In the genomic region with DNA sequence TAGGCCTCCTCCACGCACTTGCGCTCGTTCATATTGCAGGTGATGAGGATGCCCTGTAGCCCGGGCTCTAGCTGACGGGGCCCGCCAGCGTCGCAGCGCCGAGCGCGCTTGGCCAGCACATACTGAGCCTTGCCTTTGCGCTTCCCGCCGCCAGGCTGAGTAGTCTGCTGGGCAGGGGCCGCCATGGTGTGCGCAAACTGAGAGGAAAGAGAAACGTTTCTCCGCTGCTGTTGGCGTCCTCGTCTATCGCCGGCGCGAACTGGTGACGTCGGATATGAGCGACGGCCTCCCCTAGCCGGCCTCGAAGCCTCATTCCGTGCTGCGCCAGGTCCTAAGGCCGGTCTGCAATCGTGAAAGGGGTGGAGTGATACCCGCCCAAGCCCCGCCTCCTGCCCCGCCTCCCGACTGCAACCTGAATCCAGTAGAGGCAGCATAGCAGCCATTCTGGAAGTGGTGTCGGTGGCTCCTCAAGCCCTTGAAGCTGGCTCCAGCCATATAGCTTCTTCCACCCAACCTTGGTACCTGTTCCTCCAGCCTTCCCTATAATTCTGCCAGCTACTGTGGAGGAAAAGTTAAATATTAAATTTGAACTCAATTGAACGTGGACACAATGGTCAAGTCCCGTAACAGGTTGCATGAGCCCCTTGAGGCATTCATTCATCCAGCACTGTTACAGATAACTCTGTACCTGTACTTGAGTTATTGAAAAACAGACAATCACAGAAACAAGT, we compare ENCODE assay signal across 1 cellular context.
A peak's percentile ranks its signal among the peaks of the same experiment; 100 is the strongest.
TF ChIP-seq lines count a peak whose summit lies in the region.

A gene with protein sequence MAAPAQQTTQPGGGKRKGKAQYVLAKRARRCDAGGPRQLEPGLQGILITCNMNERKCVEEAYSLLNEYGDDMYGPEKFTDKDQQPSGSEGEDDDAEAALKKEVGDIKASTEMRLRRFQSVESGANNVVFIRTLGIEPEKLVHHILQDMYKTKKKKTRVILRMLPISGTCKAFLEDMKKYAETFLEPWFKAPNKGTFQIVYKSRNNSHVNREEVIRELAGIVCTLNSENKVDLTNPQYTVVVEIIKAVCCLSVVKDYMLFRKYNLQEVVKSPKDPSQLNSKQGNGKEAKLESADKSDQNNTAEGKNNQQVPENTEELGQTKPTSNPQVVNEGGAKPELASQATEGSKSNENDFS (minus strand): TSS at position 264 of the 731 bp plus-strand sequence. CDS start 79 bp downstream, at position 185.

TF ChIP-seq in neural cell, 6 proteins besides CTCF, POLR2A, EP300 and RAD21 (continued from another document):
- TF ChIP-seq, protein P1, sequence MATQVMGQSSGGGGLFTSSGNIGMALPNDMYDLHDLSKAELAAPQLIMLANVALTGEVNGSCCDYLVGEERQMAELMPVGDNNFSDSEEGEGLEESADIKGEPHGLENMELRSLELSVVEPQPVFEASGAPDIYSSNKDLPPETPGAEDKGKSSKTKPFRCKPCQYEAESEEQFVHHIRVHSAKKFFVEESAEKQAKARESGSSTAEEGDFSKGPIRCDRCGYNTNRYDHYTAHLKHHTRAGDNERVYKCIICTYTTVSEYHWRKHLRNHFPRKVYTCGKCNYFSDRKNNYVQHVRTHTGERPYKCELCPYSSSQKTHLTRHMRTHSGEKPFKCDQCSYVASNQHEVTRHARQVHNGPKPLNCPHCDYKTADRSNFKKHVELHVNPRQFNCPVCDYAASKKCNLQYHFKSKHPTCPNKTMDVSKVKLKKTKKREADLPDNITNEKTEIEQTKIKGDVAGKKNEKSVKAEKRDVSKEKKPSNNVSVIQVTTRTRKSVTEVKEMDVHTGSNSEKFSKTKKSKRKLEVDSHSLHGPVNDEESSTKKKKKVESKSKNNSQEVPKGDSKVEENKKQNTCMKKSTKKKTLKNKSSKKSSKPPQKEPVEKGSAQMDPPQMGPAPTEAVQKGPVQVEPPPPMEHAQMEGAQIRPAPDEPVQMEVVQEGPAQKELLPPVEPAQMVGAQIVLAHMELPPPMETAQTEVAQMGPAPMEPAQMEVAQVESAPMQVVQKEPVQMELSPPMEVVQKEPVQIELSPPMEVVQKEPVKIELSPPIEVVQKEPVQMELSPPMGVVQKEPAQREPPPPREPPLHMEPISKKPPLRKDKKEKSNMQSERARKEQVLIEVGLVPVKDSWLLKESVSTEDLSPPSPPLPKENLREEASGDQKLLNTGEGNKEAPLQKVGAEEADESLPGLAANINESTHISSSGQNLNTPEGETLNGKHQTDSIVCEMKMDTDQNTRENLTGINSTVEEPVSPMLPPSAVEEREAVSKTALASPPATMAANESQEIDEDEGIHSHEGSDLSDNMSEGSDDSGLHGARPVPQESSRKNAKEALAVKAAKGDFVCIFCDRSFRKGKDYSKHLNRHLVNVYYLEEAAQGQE (IDR thresholded peaks at IDR 0.05; ENCODE audit: borderline replicate concordance), result peak; percentile 92
- no peak for TF ChIP-seq SMC3 (conservative IDR thresholded peaks at IDR 0.05; ENCODE audit: poor library complexity)
- TF ChIP-seq TAF1 (IDR thresholded peaks at IDR 0.05; ENCODE audit: low read depth), result peak; percentile 69
